ENCODE assay signal across 19 cellular contexts in the genomic region with DNA sequence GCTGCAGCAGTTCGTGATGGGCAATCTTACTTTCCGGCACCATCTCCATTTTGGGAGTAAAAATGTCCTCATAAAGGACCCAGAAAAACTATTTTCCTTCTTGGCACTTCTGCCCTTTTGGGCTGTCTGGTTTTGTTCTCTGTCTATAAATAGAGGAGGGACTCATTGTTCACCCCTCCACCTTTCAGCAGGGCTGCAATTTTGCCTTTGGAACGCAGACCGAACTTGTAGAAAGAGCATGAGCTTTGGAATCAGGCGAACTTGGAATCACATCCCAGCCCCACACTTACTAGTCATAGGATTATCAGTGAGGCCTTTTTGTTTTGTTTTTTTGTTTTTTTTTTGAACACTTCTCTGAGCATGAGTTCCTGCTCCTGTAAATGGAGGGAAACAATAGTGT.
A peak's percentile ranks its signal among the peaks of the same experiment; 100 is the strongest.
DNase-seq lines count a peak whose midpoint lies in the region; ATAC-seq and TF ChIP-seq lines count a peak whose summit lies in the region.
"Had no signal": no experiment of that assay in that cellular context is flagged by ENCODE, and none has a peak within 500 bp of the region (broad histone marks: within the 10 kb centered on the region; RNA-seq: fewer than 3 reads in every experiment).

No MANE protein-coding gene starts in this region.

- H3K4me1 Mint-ChIP-seq in neural progenitor cell = peaks cover 39% of the 10 kb centered on the region

- peaks cover 2% of the 10 kb centered on the region for H3K36me3 Mint-ChIP-seq in neural progenitor cell
- H3K36me3 Mint-ChIP-seq: CD8-positive, alpha-beta T cell had no signal

- peak in 5 of 8 donors; percentile 21 to 62 (median 39) for ATAC-seq in heart right ventricle
- peak; percentile 62 for ATAC-seq in thoracic aorta (ENCODE audit: insufficient number of reproducible peaks, low FRiP score, low read depth)
- ATAC-seq in HG03457 (IDR thresholded peaks at IDR 0.05; ENCODE audit: unreplicated experiment) = no peak
- no peak for ATAC-seq in sciatic nerve
- ATAC-seq: CD8-positive, alpha-beta T cell; HepG2 had no signal

- H3K9ac ChIP-seq in neural progenitor cell = no peak overlapping the region
- H3K9ac ChIP-seq: BLaER1 treated with 17β-estradiol and CSF1 and Interleukin-3, amounts not matched to agents 10 nM and 100 nM had no signal

- no peaks in the 10 kb centered on the region for H3K79me2 ChIP-seq in neural progenitor cell (ENCODE audit: low read depth)

- no peaks in the 10 kb centered on the region for H3K36me3 ChIP-seq in ascending aorta
- no peaks in the 10 kb centered on the region for H3K36me3 ChIP-seq in heart right ventricle
- H3K36me3 ChIP-seq in neural progenitor cell = no peaks in the 10 kb centered on the region
- no peaks in the 10 kb centered on the region for H3K36me3 ChIP-seq in thoracic aorta
- H3K36me3 ChIP-seq: BLaER1 treated with 17β-estradiol and CSF1 and Interleukin-3, amounts not matched to agents 10 nM and 100 nM had no signal

- no peak overlapping the region for H2AFZ ChIP-seq in neural progenitor cell (replicated peaks)

- H3K27ac Mint-ChIP-seq in neural progenitor cell = peak overlapping the region; percentile 72
- H3K27ac Mint-ChIP-seq: CD8-positive, alpha-beta T cell had no signal

- DNase-seq in ascending aorta (ENCODE audit: low spot score in 2 of 2) (peak in 1 of 2 donors; percentile 71), heart right ventricle (peak in 1 of 2 donors; percentile 9), neural progenitor cell (ENCODE audit: low spot score) (no peak), thoracic aorta (ENCODE audit: low spot score) (no peak), occipital lobe (lab: John Stamatoyannopoulos, UW) (no peak), NCI-H2029 treated with DMSO at 0.1 percent for 48 hours (lab: John Stamatoyannopoulos, UW) (no peak), sciatic nerve (ENCODE audit: low spot score) (no peak)
- DNase-seq: Calu3; CD8-positive, alpha-beta T cell; KG1; NCI-H1105 treated with DMSO at 0.1 percent for 48 hours; NCI-H1694; NCI-H510A; NCI-H748 treated with DMSO at 0.1 percent for 48 hours; OCI-M1; SIG-M5 had no signal

- H3K27me3 ChIP-seq in ascending aorta (no peaks in the 10 kb centered on the region), heart right ventricle (no peaks in the 10 kb centered on the region), neural progenitor cell (no peaks in the 10 kb centered on the region), thoracic aorta (replicated peaks; ENCODE audit: insufficient read depth) (no peaks in the 10 kb centered on the region)
- H3K27me3 ChIP-seq: BLaER1 treated with 17β-estradiol and CSF1 and Interleukin-3, amounts not matched to agents 10 nM and 100 nM had no signal

- peak overlapping the region; percentile 82 to 86 for H3K27ac ChIP-seq in ascending aorta
- H3K27ac ChIP-seq in heart right ventricle = peak overlapping the region; percentile 60 to 86 (median 80)
- H3K27ac ChIP-seq in neural progenitor cell = no peak overlapping the region
- peak overlapping the region; percentile 80 to 84 for H3K27ac ChIP-seq in thoracic aorta
- H3K27ac ChIP-seq: BLaER1 treated with 17β-estradiol and CSF1 and Interleukin-3, amounts not matched to agents 10 nM and 100 nM had no signal

- H3K9me3 ChIP-seq in ascending aorta (no peaks in the 10 kb centered on the region), heart right ventricle (no peaks in the 10 kb centered on the region), neural progenitor cell (ENCODE audit: low read depth) (no peaks in the 10 kb centered on the region), thoracic aorta (no peaks in the 10 kb centered on the region)

- peaks cover 6% of the 10 kb centered on the region for H3F3A ChIP-seq in neural progenitor cell (ENCODE audit: low read depth)

- H3K9me3 Mint-ChIP-seq in neural progenitor cell = no peaks in the 10 kb centered on the region
- H3K9me3 Mint-ChIP-seq: CD8-positive, alpha-beta T cell had no signal

- H3K4me1 ChIP-seq in ascending aorta (peaks cover 11 to 38% of the 10 kb centered on the region in 2 donors), heart right ventricle (peaks cover 0 to 64% (median 31%) of the 10 kb centered on the region in 9 donors), neural progenitor cell (peaks cover 14% of the 10 kb centered on the region), thoracic aorta (ENCODE audit: control insufficient read depth in 1 of 2, low read depth in 2 of 2) (peaks cover 13 to 70% of the 10 kb centered on the region in 2 donors)

- H3K27me3 Mint-ChIP-seq in neural progenitor cell (ENCODE audit: insufficient read depth, low read depth) = peaks cover 4% of the 10 kb centered on the region

- H3K4me3 ChIP-seq in ascending aorta = no peak overlapping the region
- H3K4me3 ChIP-seq in heart right ventricle = no peak overlapping the region
- H3K4me3 ChIP-seq in neural progenitor cell = no peak overlapping the region
- H3K4me3 ChIP-seq in thoracic aorta = no peak overlapping the region
- H3K4me3 ChIP-seq: BLaER1 treated with 17β-estradiol and CSF1 and Interleukin-3, amounts not matched to agents 10 nM and 100 nM had no signal

- no peak overlapping the region for H3K4me3 Mint-ChIP-seq in neural progenitor cell
- H3K4me3 Mint-ChIP-seq: CD8-positive, alpha-beta T cell had no signal

- H4K20me1 ChIP-seq in neural progenitor cell (ENCODE audit: low read depth) = no peaks in the 10 kb centered on the region
- H4K20me1 ChIP-seq: BLaER1 treated with 17β-estradiol and CSF1 and Interleukin-3, amounts not matched to agents 10 nM and 100 nM had no signal

- WGBS in heart right ventricle, 2 donors = 37 to 56% methylated on average over 5 of the region's 5 CpGs

- no peak overlapping the region for H3K4me2 ChIP-seq in neural progenitor cell
- H3K4me2 ChIP-seq: BLaER1 treated with 17β-estradiol and CSF1 and Interleukin-3, amounts not matched to agents 10 nM and 100 nM had no signal

- TF ChIP-seq CTCF in ascending aorta (IDR thresholded peaks at IDR 0.05) = no peak
- no peak for TF ChIP-seq CTCF in heart right ventricle (IDR thresholded peaks at IDR 0.05)
- TF ChIP-seq CTCF in neural progenitor cell (IDR thresholded peaks at IDR 0.05) = no peak
- TF ChIP-seq CTCF in thoracic aorta (IDR thresholded peaks at IDR 0.05) = no peak

- intact Hi-C loops in ascending aorta (cut with DNase I) = no loop called here
- intact Hi-C loops in heart right ventricle (cut with DNase I) = loop anchor here in 5 of 10 donors (2.0 to 5.0 kb wide), 2 partner anchors 56 to 58 kb away; no protein-coding TSS in a partner anchor
- intact Hi-C loops in sciatic nerve (cut with DNase I) = no loop called here

Comparison
In these comparisons a context has a peak if more than half of its experiments do, and no peak if none do; other contexts are left out.
1. ATAC-seq: peak in heart right ventricle (5 of 8) and thoracic aorta (single experiment); none in HG03457 (single experiment) and sciatic nerve (single experiment).